In the genomic region with DNA sequence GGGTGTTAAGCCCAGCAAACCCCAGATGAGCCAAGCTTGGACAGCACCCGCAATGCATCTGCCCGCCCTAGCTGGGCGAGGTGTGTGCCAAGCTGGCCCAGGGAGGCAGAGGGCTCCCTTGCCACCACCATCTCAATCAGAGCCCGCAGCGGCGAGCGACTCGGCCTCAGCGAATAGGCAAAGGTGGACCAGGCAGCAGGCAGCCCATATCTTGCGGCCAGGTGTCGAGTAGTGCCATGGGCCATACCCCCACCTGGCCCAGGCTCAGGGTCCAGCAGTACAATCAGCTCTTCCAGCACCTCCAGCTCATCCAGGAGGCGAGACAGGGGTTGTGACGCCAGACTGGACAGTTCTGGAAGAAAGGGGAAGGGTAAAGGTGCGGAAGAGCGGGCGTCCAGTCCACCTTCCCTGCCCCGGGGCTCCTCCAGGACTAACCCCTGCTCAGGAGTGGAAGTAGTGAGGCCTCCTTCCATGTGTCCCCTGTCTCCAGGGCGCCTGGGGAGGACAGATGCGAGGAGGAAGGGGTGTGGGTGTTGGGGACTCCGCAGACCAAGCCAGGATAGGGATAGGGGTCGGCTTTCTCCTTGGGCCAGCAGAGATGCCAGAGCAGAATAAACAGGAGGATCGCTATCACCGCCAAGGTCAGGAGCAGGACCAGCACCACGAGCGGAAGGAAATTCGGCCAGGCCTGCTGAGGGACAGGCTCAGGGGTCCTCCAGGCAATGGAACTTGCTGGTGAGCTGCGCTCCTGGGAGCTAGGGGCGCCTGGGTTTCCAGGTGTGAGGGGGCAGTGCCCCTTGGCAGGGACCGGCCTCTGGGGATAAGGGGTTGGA, we compare ENCODE assay signal across 1 cellular context.
TF ChIP-seq lines count a peak whose summit lies in the region.

No MANE protein-coding gene starts in this region.

TF ChIP-seq in K562, 482 proteins besides CTCF, POLR2A, EP300 and RAD21 (continues in another document):
- TF ChIP-seq SRSF7 (optimal IDR thresholded peaks at IDR 0.05; ENCODE audit: low read depth, low read length) (no peak), MEF2D (tag; conservative IDR thresholded peaks at IDR 0.05; ENCODE audit: low read depth) (no peak), POLR2G (IDR thresholded peaks at IDR 0.05; ENCODE audit: low read depth, low read length) (0 out of 2 replicates have a peak, but pooled peaks have one; percentile 15), ZNF41 (CRISPR knock-in tag; conservative IDR thresholded peaks at IDR 0.05) (no peak), BCOR (IDR thresholded peaks at IDR 0.05) (no peak), PKNOX1 (IDR thresholded peaks at IDR 0.05) (no peak), RFX5 (IDR thresholded peaks at IDR 0.05; ENCODE audit: low read depth, low read length) (no peak), SRF (CRISPR knock-in tag; IDR thresholded peaks at IDR 0.05) (no peak), ZBTB7A (IDR thresholded peaks at IDR 0.05; ENCODE audit: borderline replicate concordance, control insufficient read depth, low read depth, low read length) (0 out of 2 replicates have a peak, but pooled peaks have one; percentile 1), SUPT5H (IDR thresholded peaks at IDR 0.05) (0 out of 2 replicates have a peak, but pooled peaks have one; percentile 37), ZNF316 (IDR thresholded peaks at IDR 0.05) (no peak), JUN (IDR thresholded peaks at IDR 0.05; ENCODE audit: borderline replicate concordance, low read depth, low read length) (no peak), JUN (CRISPR knock-in tag; IDR thresholded peaks at IDR 0.05; ENCODE audit: borderline replicate concordance) (no peak), FOXA3 (CRISPR knock-in tag; conservative IDR thresholded peaks at IDR 0.05 in 1 of 2, IDR thresholded peaks at IDR 0.05 in 1 of 2) (0 out of 4 replicates have a peak, but pooled peaks of 1 of the 2 experiments have one; percentile 42), DACH1 (IDR thresholded peaks at IDR 0.05; ENCODE audit: partially characterized antibody) (no peak), ZNF436 (CRISPR knock-in tag; IDR thresholded peaks at IDR 0.05) (no peak), PRDM10 (IDR thresholded peaks at IDR 0.05; ENCODE audit: partially characterized antibody) (no peak), HOXB6 (CRISPR knock-in tag; IDR thresholded peaks at IDR 0.05; ENCODE audit: borderline replicate concordance) (no peak), ARID2 (IDR thresholded peaks at IDR 0.05) (no peak), ZEB2 (IDR thresholded peaks at IDR 0.05) (no peak), HIVEP1 (CRISPR knock-in tag; IDR thresholded peaks at IDR 0.05) (no peak), ZNF124 (CRISPR knock-in tag; IDR thresholded peaks at IDR 0.05) (no peak), ZBED1 (IDR thresholded peaks at IDR 0.05) (no peak), CHD2 (IDR thresholded peaks at IDR 0.05; ENCODE audit: low read depth, low read length) (0 out of 2 replicates have a peak, but pooled peaks have one; percentile 3), MCM3 (IDR thresholded peaks at IDR 0.05) (no peak), ZNF695 (CRISPR knock-in tag; IDR thresholded peaks at IDR 0.05) (no peak), PTTG1 (tag; IDR thresholded peaks at IDR 0.05; ENCODE audit: low read depth) (no peak), ATF1 (CRISPR knock-in tag; IDR thresholded peaks at IDR 0.05) (no peak), ATF1 (tag; IDR thresholded peaks at IDR 0.05) (no peak), PHF21A (IDR thresholded peaks at IDR 0.05; ENCODE audit: borderline replicate concordance, low read depth) (no peak), HMGN3 (IDR thresholded peaks at IDR 0.05; ENCODE audit: borderline replicate concordance, extremely low read depth, insufficient read length, low read depth, low read length) (peak; percentile 40), SREBF1 (IDR thresholded peaks at IDR 0.05; ENCODE audit: borderline replicate concordance, low read depth, low read length) (no peak), BRD9 (IDR thresholded peaks at IDR 0.05; ENCODE audit: low read depth, partially characterized antibody) (no peak), TEAD1 (CRISPR knock-in tag; IDR thresholded peaks at IDR 0.05) (no peak), RERE (CRISPR knock-in tag; IDR thresholded peaks at IDR 0.05; ENCODE audit: borderline replicate concordance) (no peak), THRA (IDR thresholded peaks at IDR 0.05) (no peak)
- TF ChIP-seq, protein P1, sequence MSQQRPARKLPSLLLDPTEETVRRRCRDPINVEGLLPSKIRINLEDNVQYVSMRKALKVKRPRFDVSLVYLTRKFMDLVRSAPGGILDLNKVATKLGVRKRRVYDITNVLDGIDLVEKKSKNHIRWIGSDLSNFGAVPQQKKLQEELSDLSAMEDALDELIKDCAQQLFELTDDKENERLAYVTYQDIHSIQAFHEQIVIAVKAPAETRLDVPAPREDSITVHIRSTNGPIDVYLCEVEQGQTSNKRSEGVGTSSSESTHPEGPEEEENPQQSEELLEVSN (IDR thresholded peaks at IDR 0.05; ENCODE audit: borderline replicate concordance in 1 of 2, extremely low read depth in 1 of 2, insufficient read depth in 1 of 2, insufficient read length in 1 of 2, low read depth in 1 of 2, low read length in 1 of 2, poor library complexity in 1 of 2, severe bottlenecking in 1 of 2) = no peak
- TF ChIP-seq, protein P2, sequence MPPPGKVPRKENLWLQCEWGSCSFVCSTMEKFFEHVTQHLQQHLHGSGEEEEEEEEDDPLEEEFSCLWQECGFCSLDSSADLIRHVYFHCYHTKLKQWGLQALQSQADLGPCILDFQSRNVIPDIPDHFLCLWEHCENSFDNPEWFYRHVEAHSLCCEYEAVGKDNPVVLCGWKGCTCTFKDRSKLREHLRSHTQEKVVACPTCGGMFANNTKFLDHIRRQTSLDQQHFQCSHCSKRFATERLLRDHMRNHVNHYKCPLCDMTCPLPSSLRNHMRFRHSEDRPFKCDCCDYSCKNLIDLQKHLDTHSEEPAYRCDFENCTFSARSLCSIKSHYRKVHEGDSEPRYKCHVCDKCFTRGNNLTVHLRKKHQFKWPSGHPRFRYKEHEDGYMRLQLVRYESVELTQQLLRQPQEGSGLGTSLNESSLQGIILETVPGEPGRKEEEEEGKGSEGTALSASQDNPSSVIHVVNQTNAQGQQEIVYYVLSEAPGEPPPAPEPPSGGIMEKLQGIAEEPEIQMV (tag; conservative IDR thresholded peaks at IDR 0.05; ENCODE audit: low read depth) = no peak
